Comparison of ENCODE assay signal across 8 cellular contexts in the genomic region with DNA sequence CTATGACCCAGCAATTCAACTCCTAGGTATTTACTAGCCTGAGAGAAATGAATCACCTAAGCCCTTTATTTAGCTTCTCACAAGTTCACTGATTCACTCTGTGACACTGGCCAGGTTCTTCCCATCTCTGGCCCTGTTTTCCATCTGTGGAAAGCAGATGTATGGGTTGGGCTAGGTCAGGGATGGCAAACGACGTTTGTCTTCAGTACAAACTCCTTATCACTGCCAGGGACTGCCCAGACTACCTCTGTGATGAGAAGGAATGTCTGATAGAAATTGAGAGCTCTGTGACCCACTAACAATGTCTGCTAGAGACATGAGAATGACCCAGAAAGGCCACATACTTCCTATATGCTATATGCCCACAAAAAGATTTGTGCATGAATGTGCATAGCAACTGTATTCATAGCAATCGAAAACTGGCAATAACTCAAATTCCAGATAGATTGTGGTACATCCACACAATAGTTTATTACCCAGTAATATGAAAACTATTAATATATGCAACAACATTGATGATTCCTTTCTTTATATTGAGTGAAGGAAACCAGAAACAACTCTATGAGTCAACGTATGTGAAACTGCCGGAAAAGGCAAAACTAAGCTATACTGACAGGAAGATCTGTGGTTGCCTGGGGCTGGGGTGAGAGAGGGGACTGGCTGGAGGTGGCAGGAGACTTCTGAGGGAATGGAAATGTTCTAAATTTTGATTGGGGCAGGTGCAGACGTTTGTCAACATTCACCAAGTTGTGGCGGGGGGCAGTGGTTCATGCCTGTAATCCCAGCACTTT. TPM values are rescaled to one million over a fixed set of nuclear protein-coding genes. Genes with fewer than 3 reads are reported as not detected.
A peak's percentile ranks its signal among the peaks of the same experiment; 100 is the strongest.
DNase-seq lines count a peak whose midpoint lies in the region; ATAC-seq and TF ChIP-seq lines count a peak whose summit lies in the region.

No MANE protein-coding gene starts in this region.

- H3K4me3 ChIP-seq in ascending aorta = no peak overlapping the region

- peaks cover 3 to 4% of the 10 kb centered on the region in 2 donors for H3K4me1 ChIP-seq in ascending aorta

- no peak overlapping the region for H3K27ac ChIP-seq in ascending aorta

- H3K9me3 ChIP-seq in ascending aorta = no peaks in the 10 kb centered on the region

- peaks cover 0 to 7% (median 4%) of the 10 kb centered on the region in 3 donors for H3K27me3 Mint-ChIP-seq in CD14-positive monocyte (ENCODE audit: low read depth in 3 of 3)

- intact Hi-C loops in CD14-positive monocyte (cut with micrococcal nuclease) = loop anchor here in 1 of 2 donors (10.0 kb wide), 1 partner anchor 53 kb away; no protein-coding TSS in a partner anchor
- intact Hi-C loops in ascending aorta (cut with DNase I) = no loop called here

- peaks cover 0 to 2% (median 0%) of the 10 kb centered on the region in 7 donors for H3K9me3 Mint-ChIP-seq in CD14-positive monocyte

- DNase-seq in CD14-positive monocyte (ENCODE audit: low spot score) (no peak), T-helper 22 cell (ENCODE audit: low read depth) (peak; percentile 74), HuH-7.5 (ENCODE audit: low spot score) (no peak), ascending aorta (ENCODE audit: low spot score in 2 of 2) (no peak)
- peak; percentile 66 for DNase-seq in central memory CD4-positive, alpha-beta T cell
- peak; percentile 41 to 73 for DNase-seq in stimulated activated CD4-positive, alpha-beta T cell treated with anti-CD3 and anti-CD28 coated beads, Interleukin-4, amount 100 ng/mL, for 4 hours

- peaks cover 53% of the 10 kb centered on the region for H3K4me1 Mint-ChIP-seq in CD14-positive monocyte

- no peaks in the 10 kb centered on the region for H3K36me3 ChIP-seq in ascending aorta

- ATAC-seq in HG02885 (IDR thresholded peaks at IDR 0.05; ENCODE audit: poor library complexity, unreplicated experiment) (peak; percentile 54), HG02970 (IDR thresholded peaks at IDR 0.05; ENCODE audit: low FRiP score, unreplicated experiment) (no peak)

- no peaks in the 10 kb centered on the region for H3K27me3 ChIP-seq in ascending aorta

- H3K4me3 Mint-ChIP-seq in CD14-positive monocyte = no peak overlapping the region

- no peak for TF ChIP-seq CTCF in CD14-positive monocyte (IDR thresholded peaks at IDR 0.05)
- TF ChIP-seq CTCF in ascending aorta (IDR thresholded peaks at IDR 0.05) = no peak

- peak overlapping the region in 5 of 7 donors; percentile 60 to 87 (median 82) for H3K27ac Mint-ChIP-seq in CD14-positive monocyte

- no peaks in the 10 kb centered on the region for H3K36me3 Mint-ChIP-seq in CD14-positive monocyte

RNA-seq across cellular contexts. Expression of gene ADAM19, which starts 32.0 kb away (rescaled TPM):
- polyA plus RNA-seq in CD14-positive monocyte = 1 to 10 TPM; 3.0 to 6.2 TPM
- total RNA-seq in ascending aorta = 11.7 TPM

RNA-seq across cellular contexts. Expression of gene SOX30, which starts 44.7 kb away (rescaled TPM):
- under 1 TPM; 0.12 to 0.22 TPM for polyA plus RNA-seq in CD14-positive monocyte
- not detected for total RNA-seq in ascending aorta

Comparison
In these comparisons a context has a peak if more than half of its experiments do, and no peak if none do; other contexts are left out.
1. DNase-seq: peak in T-helper 22 cell (single experiment), central memory CD4-positive, alpha-beta T cell (single experiment) and stimulated activated CD4-positive, alpha-beta T cell treated with anti-CD3 and anti-CD28 coated beads, Interleukin-4, amount 100 ng/mL, for 4 hours (2 of 2); none in CD14-positive monocyte (single experiment), HuH-7.5 (single experiment) and ascending aorta (0 of 2).